ENCODE assay signal across 25 cellular contexts in the genomic region with DNA sequence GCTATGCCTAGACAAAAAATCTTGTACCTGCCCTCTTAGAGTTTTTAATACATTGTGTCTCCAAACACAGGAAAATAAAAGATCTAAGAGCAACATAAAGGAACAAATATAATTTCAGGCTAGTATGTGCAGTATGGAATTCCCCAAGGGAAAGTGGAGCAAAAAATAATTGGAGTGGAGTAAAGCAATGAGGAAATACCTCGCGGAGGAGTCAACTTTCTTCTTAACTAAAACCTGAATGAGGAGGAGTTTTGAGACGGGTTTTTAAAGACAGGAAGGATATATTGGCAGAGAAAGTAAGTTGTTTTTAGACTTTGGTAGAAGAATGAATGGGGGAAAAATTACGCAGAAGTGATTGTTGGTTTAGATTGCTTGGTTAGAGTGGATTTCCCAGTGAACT. TPM values are rescaled to one million over a fixed set of nuclear protein-coding genes. Genes with fewer than 3 reads are reported as not detected.
DNase-seq lines count a peak whose midpoint lies in the region; ATAC-seq, FAIRE-seq and TF ChIP-seq lines count a peak whose summit lies in the region.
"Had no signal": no experiment of that assay in that cellular context is flagged by ENCODE, and none has a peak within 500 bp of the region (broad histone marks: within the 10 kb centered on the region; RNA-seq: fewer than 3 reads in every experiment).

No MANE protein-coding gene starts in this region.

- H3K4me3 ChIP-seq in K562, result no peak overlapping the region
- H3K4me3 ChIP-seq: A549, body of pancreas, prostate gland, SJCRH30, upper lobe of right lung had no signal

- H3K9me3 Mint-ChIP-seq in T-helper 2 cell treated with Interferon-gamma antibody and Interleukin-4, amounts not matched to agents 5 μg/mL and 100 μg/mL, for 36 hours, result peaks cover 33% of the 10 kb centered on the region
- H3K9me3 Mint-ChIP-seq in nephron, result peaks cover 17% of the 10 kb centered on the region

- in situ Hi-C loops in K562 (cut with MboI), result no loop called here

- peaks cover 7 to 35% of the 10 kb centered on the region in 2 experiments for H3K4me1 ChIP-seq in K562 (replicated peaks in 1 of 2; ENCODE audit: control insufficient read depth in 2 of 2, insufficient read depth in 2 of 2, low read length in 2 of 2)
- H3K4me1 ChIP-seq: A549, prostate gland, SJCRH30 had no signal

- no peak for DNase-seq in T-helper 2 cell treated with Interferon-gamma antibody and Interleukin-4, amounts not matched to agents 5 μg/mL and 100 μg/mL, for 36 hours (ENCODE audit: low spot score)
- DNase-seq in T-helper 2 cell (no peak), MV-4-11 (lab: John Stamatoyannopoulos, UW) (peak; percentile 9), K562 (ENCODE audit: extremely low read depth in 1 of 4, low spot score in 3 of 4) (no peak), 8988T (no peak)
- DNase-seq: activated CD4-positive, alpha-beta memory T cell treated with anti-CD3 and anti-CD28 coated beads, Interleukin-2, amount 10 ng/mL, durations not matched to agents 7 days and 5 days; activated gamma-delta T cell; body of pancreas; DMS53; glutamatergic neuron; NCI-H1930; NCI-H524; OCI-M1; SJCRH30; upper lobe of right lung had no signal

- no peak overlapping the region for H3K27ac ChIP-seq in K562 (ENCODE audit: extremely low read depth, low read depth, low read length)
- H3K27ac ChIP-seq: A549, body of pancreas, C4-2B, HL-60, prostate gland, SJCRH30, upper lobe of right lung had no signal

- intact Hi-C loops in K562 (cut with micrococcal nuclease), result no loop called here

- H3K36me3 ChIP-seq in K562 (ENCODE audit: control insufficient read depth, insufficient read depth, low read length), result peaks cover 75% of the 10 kb centered on the region
- H3K36me3 ChIP-seq: prostate gland, upper lobe of right lung had no signal

- TF ChIP-seq EP300 in K562 (IDR thresholded peaks at IDR 0.05; ENCODE audit: low read length), result no peak

- peaks cover 22% of the 10 kb centered on the region for H3K4me1 Mint-ChIP-seq in T-helper 2 cell treated with Interferon-gamma antibody and Interleukin-4, amounts not matched to agents 5 μg/mL and 100 μg/mL, for 36 hours (ENCODE audit: low read depth)
- peaks cover 28% of the 10 kb centered on the region for H3K4me1 Mint-ChIP-seq in nephron

- no peak for TF ChIP-seq RAD21 in K562 (CRISPR knock-in tag; conservative IDR thresholded peaks at IDR 0.05 in 1 of 2, IDR thresholded peaks at IDR 0.05 in 1 of 2)

- ATAC-seq in K562 (no peak), HG03439 (IDR thresholded peaks at IDR 0.05; ENCODE audit: unreplicated experiment) (no peak), HG03135 (IDR thresholded peaks at IDR 0.05; ENCODE audit: unreplicated experiment) (no peak)
- ATAC-seq: A549, body of pancreas, esophagus mucosa, upper lobe of right lung had no signal

- POLR2A ChIA-PET in K562 (lab: Yijun Ruan, JAX), result no interaction called here

- H3K9me1 ChIP-seq in K562 (ENCODE audit: control insufficient read depth, insufficient read depth, low read length), result no peaks in the 10 kb centered on the region

- BruUV-seq in K562 (replicated peaks; lab: Mats Ljungman, UMichigan), result no TSS peak

- peaks cover 6% of the 10 kb centered on the region for H3K9me3 ChIP-seq in K562 (replicated peaks; ENCODE audit: control insufficient read depth, insufficient read depth, low read depth, low read length)
- H3K9me3 ChIP-seq: body of pancreas, prostate gland, SJCRH30, upper lobe of right lung had no signal

- WGBS in K562 (ENCODE audit: insufficient coverage, low coverage, missing lambda C conversion rate), result 79% methylated on average over 4 of the region's 4 CpGs

- H3K4me2 ChIP-seq in K562 (ENCODE audit: insufficient read depth, low read length), result no peak overlapping the region
- H3K4me2 ChIP-seq: A549 had no signal

- TF ChIP-seq CTCF in K562 (IDR thresholded peaks at IDR 0.05 in 2 of 3, conservative IDR thresholded peaks at IDR 0.05 in 1 of 3; ENCODE audit: insufficient read depth in 2 of 3, low read depth in 1 of 3, low read length in 3 of 3) (no peak), nephron (IDR thresholded peaks at IDR 0.05; ENCODE audit: unreplicated experiment in 3 of 3) (no peak)

- H3K27ac Mint-ChIP-seq in T-helper 2 cell treated with Interferon-gamma antibody and Interleukin-4, amounts not matched to agents 5 μg/mL and 100 μg/mL, for 36 hours, result peak overlapping the region; percentile 5
- peak overlapping the region in 2 of 3 experiments; percentile 5 to 43 for H3K27ac Mint-ChIP-seq in nephron
- H3K27ac Mint-ChIP-seq: activated CD4-positive, alpha-beta memory T cell treated with anti-CD3 and anti-CD28 coated beads, Interleukin-2, amount 10 ng/mL, durations not matched to agents 7 days and 5 days; dendritic cell treated with granulocyte-macrophage colony-stimulating factor and Interleukin-4, amounts not matched to agents 40 ng/mL and 50 ng/mL, for 4 days had no signal

- no peak overlapping the region for H3K9ac ChIP-seq in K562 (ENCODE audit: insufficient read depth in 1 of 2, low read depth in 2 of 2, low read length in 2 of 2)

- no peak overlapping the region for H3K4me3 Mint-ChIP-seq in T-helper 2 cell treated with Interferon-gamma antibody and Interleukin-4, amounts not matched to agents 5 μg/mL and 100 μg/mL, for 36 hours
- H3K4me3 Mint-ChIP-seq in nephron, result no peak overlapping the region
- H3K4me3 Mint-ChIP-seq: activated CD4-positive, alpha-beta memory T cell treated with anti-CD3 and anti-CD28 coated beads, Interleukin-2, amount 10 ng/mL, durations not matched to agents 7 days and 5 days; dendritic cell treated with granulocyte-macrophage colony-stimulating factor and Interleukin-4, amounts not matched to agents 40 ng/mL and 50 ng/mL, for 4 days had no signal

- H3K27me3 ChIP-seq in K562 (ENCODE audit: control insufficient read depth in 2 of 2, insufficient read depth in 2 of 2, low read length in 2 of 2), result no peaks in the 10 kb centered on the region
- H3K27me3 ChIP-seq: body of pancreas, SJCRH30, upper lobe of right lung had no signal

- H3K79me2 ChIP-seq in K562 (ENCODE audit: control insufficient read depth, insufficient read depth, low read length), result peaks cover 100% of the 10 kb centered on the region

- CTCF ChIA-PET in K562 (lab: Yijun Ruan, JAX; ENCODE audit: low intra/inter-chr PET ratio), result no interaction called here

- H3K36me3 Mint-ChIP-seq in T-helper 2 cell treated with Interferon-gamma antibody and Interleukin-4, amounts not matched to agents 5 μg/mL and 100 μg/mL, for 36 hours (ENCODE audit: low read depth), result peaks cover 53% of the 10 kb centered on the region
- H3K36me3 Mint-ChIP-seq in nephron (ENCODE audit: low read depth), result peaks cover 74% of the 10 kb centered on the region

- FAIRE-seq in K562 (lab: Jason Lieb, UNC), result no peak
- FAIRE-seq: A549, H1 had no signal

- no peaks in the 10 kb centered on the region for H3K27me3 Mint-ChIP-seq in T-helper 2 cell treated with Interferon-gamma antibody and Interleukin-4, amounts not matched to agents 5 μg/mL and 100 μg/mL, for 36 hours (ENCODE audit: low read depth)
- peaks cover 5% of the 10 kb centered on the region for H3K27me3 Mint-ChIP-seq in nephron (ENCODE audit: low read depth)
- H3K27me3 Mint-ChIP-seq: activated CD4-positive, alpha-beta memory T cell treated with anti-CD3 and anti-CD28 coated beads, Interleukin-2, amount 10 ng/mL, durations not matched to agents 7 days and 5 days; dendritic cell treated with granulocyte-macrophage colony-stimulating factor and Interleukin-4, amounts not matched to agents 40 ng/mL and 50 ng/mL, for 4 days had no signal

- no peak overlapping the region for H2AFZ ChIP-seq in K562 (ENCODE audit: low read depth, low read length)

- no peaks in the 10 kb centered on the region for H4K20me1 ChIP-seq in K562 (replicated peaks; ENCODE audit: control insufficient read depth, insufficient read depth, low read length)

- no peak for TF ChIP-seq POLR2A in K562 (conservative IDR thresholded peaks at IDR 0.05)

TF ChIP-seq in K562, 482 proteins besides CTCF, POLR2A, EP300 and RAD21:
- TF ChIP-seq DPF2 (IDR thresholded peaks at IDR 0.05) (no peak), CCNT2 (IDR thresholded peaks at IDR 0.05; ENCODE audit: borderline replicate concordance, extremely low read depth, insufficient read length, low read depth, low read length) (no peak)
- TF ChIP-seq, protein P1, sequence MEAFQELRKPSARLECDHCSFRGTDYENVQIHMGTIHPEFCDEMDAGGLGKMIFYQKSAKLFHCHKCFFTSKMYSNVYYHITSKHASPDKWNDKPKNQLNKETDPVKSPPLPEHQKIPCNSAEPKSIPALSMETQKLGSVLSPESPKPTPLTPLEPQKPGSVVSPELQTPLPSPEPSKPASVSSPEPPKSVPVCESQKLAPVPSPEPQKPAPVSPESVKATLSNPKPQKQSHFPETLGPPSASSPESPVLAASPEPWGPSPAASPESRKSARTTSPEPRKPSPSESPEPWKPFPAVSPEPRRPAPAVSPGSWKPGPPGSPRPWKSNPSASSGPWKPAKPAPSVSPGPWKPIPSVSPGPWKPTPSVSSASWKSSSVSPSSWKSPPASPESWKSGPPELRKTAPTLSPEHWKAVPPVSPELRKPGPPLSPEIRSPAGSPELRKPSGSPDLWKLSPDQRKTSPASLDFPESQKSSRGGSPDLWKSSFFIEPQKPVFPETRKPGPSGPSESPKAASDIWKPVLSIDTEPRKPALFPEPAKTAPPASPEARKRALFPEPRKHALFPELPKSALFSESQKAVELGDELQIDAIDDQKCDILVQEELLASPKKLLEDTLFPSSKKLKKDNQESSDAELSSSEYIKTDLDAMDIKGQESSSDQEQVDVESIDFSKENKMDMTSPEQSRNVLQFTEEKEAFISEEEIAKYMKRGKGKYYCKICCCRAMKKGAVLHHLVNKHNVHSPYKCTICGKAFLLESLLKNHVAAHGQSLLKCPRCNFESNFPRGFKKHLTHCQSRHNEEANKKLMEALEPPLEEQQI (IDR thresholded peaks at IDR 0.05), result 0 out of 2 replicates have a peak, but pooled peaks have one; percentile 28

RNA-seq across cellular contexts. Expression of a gene that starts 14.0 kb away (rescaled TPM):
- 53.0 and 162 TPM in 2 replicates for total RNA-seq in K562 (2011; cell fraction: chromatin; rRNA removed; ENCODE audit: low replicate concordance)
- total RNA-seq in K562 (2011; cell fraction: nucleolus; rRNA removed), result 38.2 and 56.5 TPM in 2 replicates
- total RNA-seq in K562 (2011; cell fraction: nucleoplasm; rRNA removed), result 82.4 and 142 TPM in 2 replicates
- total RNA-seq in K562 (2014; rRNA removed) (19.3 and 21.7 TPM in 2 replicates), K562 (2014; rRNA removed; fragmentation: Illumina TruSeq; extraction: Trizol) (33.3 and 37.1 TPM in 2 replicates), K562 (2015; rRNA removed; fragmentation: Illumina TruSeq; extraction: Trizol) (29.3 and 30.4 TPM in 2 replicates), K562 (2021) (25.8 and 28.8 TPM in 2 replicates)
- polyA plus RNA-seq in K562 (2011; rRNA removed) (16.9 and 18.2 TPM in 2 replicates), K562 (2014; fragmentation: Illumina TruSeq; extraction: Trizol) (20.9 and 24.9 TPM in 2 replicates), K562 (2014; fragmentation: Nextera tagmentation; extraction: Ambion mirVana) (1 to 10 TPM; 6.0 to 6.2 TPM), K562 (2014; rRNA removed) (14.6 and 18.4 TPM in 2 replicates)
- polyA plus RNA-seq in K562 (2011; cell fraction: cytosol; rRNA removed), result 19.3 and 22.5 TPM in 2 replicates
- polyA plus RNA-seq in K562 (2011; cell fraction: nucleus; rRNA removed), result 35.9 and 42.5 TPM in 2 replicates
- polyA plus RNA-seq in K562 (2012), result 11.0 and 12.9 TPM in 2 replicates
- 64.9 and 75.2 TPM in 2 replicates for polyA minus RNA-seq in K562 (2011; rRNA and poly(A)+ RNA removed)
- 21.6 and 23.0 TPM in 2 replicates for polyA minus RNA-seq in K562 (2011; cell fraction: cytosol; rRNA and poly(A)+ RNA removed)
- 68.8 and 114 TPM in 2 replicates for polyA minus RNA-seq in K562 (2011; cell fraction: nucleus; rRNA and poly(A)+ RNA removed)
